In genomic region chrX:57121162-57121741, GRCh38 we compare ENCODE assay signal across 8 cellular contexts. TPM values are rescaled to one million over a fixed set of nuclear protein-coding genes. Genes with fewer than 3 reads are reported as not detected.
DNase-seq lines count a peak whose midpoint lies in the region; ATAC-seq and TF ChIP-seq lines count a peak whose summit lies in the region.

Gene SPIN2B, minus strand, starts transcription at chrX:57121548.

- intact Hi-C loops in T-helper 2 cell treated with Interferon-gamma antibody and Interleukin-4, amounts not matched to agents 100 ng/mL and 5 ng/mL, for 36 hours (cut with micrococcal nuclease), result loop anchor here (2.0 to 5.0 kb wide), 4 partner anchors 124 to 786 kb away; partner anchors contain the start of genes FAAH2 and SPIN3
- intact Hi-C loops in ascending aorta (cut with DNase I), result no loop called here

- no peak for TF ChIP-seq CTCF in GM13977 (IDR thresholded peaks at IDR 0.05; ENCODE audit: extremely low read depth, insufficient read depth, missing control alignments)
- peak in 1 of 3 experiments; percentile 8 for TF ChIP-seq CTCF in ascending aorta (IDR thresholded peaks at IDR 0.05)

- no peaks in the 10 kb centered on the region for H3K36me3 ChIP-seq in ascending aorta

- H3K27ac ChIP-seq in ascending aorta, result peak within 1 kb of the TSS; percentile 71 to 74

- peak within 1 kb of the TSS; percentile 54 to 71 for H3K4me3 ChIP-seq in ascending aorta

- H3K4me1 ChIP-seq in ascending aorta, result no peaks in the 10 kb centered on the region

- ATAC-seq in HG02870 (IDR thresholded peaks at IDR 0.05; ENCODE audit: unreplicated experiment), result peak; percentile 99

- DNase-seq in GM13977 (ENCODE audit: low spot score) (peak; percentile 84), NCI-H1694 (lab: John Stamatoyannopoulos, UW) (peak; percentile 86), ascending aorta (ENCODE audit: low spot score in 2 of 2) (peak; percentile 19 to 90), hippocampal formation (lab: John Stamatoyannopoulos, UW) (peak; percentile 43 to 45), retina (peak; percentile 90), NCI-H187 treated with DMSO at 0.1 percent for 48 hours (lab: John Stamatoyannopoulos, UW) (no peak)

- no peaks in the 10 kb centered on the region for H3K9me3 ChIP-seq in ascending aorta

- in situ Hi-C loops in GM13977 (cut with MboI; ENCODE audit: low pct_unique_long_range_greater_than_20kb, low sequenced_read_pairs, unreplicated experiment), result no loop called here

- no peaks in the 10 kb centered on the region for H3K27me3 ChIP-seq in ascending aorta

RNA-seq across cellular contexts. Expression of gene SPIN2B, which starts in this region (rescaled TPM):
- total RNA-seq in T-helper 2 cell treated with Interferon-gamma antibody and Interleukin-4, amounts not matched to agents 100 ng/mL and 5 ng/mL, for 36 hours, result 10.4 and 12.7 TPM in 2 replicates
- total RNA-seq in ascending aorta, result 6.9 TPM
